ENCODE assay signal across 8 cellular contexts in genomic region chr5:141420855-141421488, GRCh38. TPM values are rescaled to one million over a fixed set of nuclear protein-coding genes. Genes with fewer than 3 reads are reported as not detected.
DNase-seq lines count a peak whose midpoint lies in the region; ATAC-seq and TF ChIP-seq lines count a peak whose summit lies in the region.

TSS of gene PCDHGA11 (plus strand) at chr5:141421051. CDS start at chr5:141421228, 177 bp downstream.

- no peak within 1 kb of the TSS for H3K27ac ChIP-seq in transverse colon

- POLR2A ChIA-PET in AG04449 (lab: Yijun Ruan, JAX) (interaction anchor here (0.7 to 1.8 kb wide), 4 partner anchors 93 to 136 kb away, joined by 3 to 10 read pairs (median 4); no protein-coding TSS in a partner anchor), MCF 10A (lab: Yijun Ruan, JAX) (no interaction called here)

- peaks cover 4% of the 10 kb centered on the region for H3K27me3 ChIP-seq in transverse colon

- H3K27me3 Mint-ChIP-seq in MCF 10A (ENCODE audit: insufficient read depth, unreplicated experiment): no peaks in the 10 kb centered on the region
- H3K27me3 Mint-ChIP-seq in mesothelial cell of epicardium (ENCODE audit: low read depth): no peaks in the 10 kb centered on the region

- 36 to 52% methylated on average over 9 to 42 of the region's 42 CpGs for WGBS in transverse colon (ENCODE audit: low coverage in 1 of 2), 2 donors

- peaks cover 76 to 99% of the 10 kb centered on the region in 2 donors for H3K9me3 ChIP-seq in transverse colon

- H3K27ac Mint-ChIP-seq in MCF 10A (ENCODE audit: low read depth, unreplicated experiment) (no peak within 1 kb of the TSS), mesothelial cell of epicardium (no peak within 1 kb of the TSS)

- CTCF ChIA-PET in AG04449 (lab: Yijun Ruan, JAX) (interaction anchor here (0.9 to 16.4 kb wide), 36 partner anchors 8 to 171 kb away, joined by 3 to 303 read pairs (median 4); partner anchors contain the start of genes PCDHGA10, PCDHGA12, PCDHGA3 and PCDHGB3), MCF 10A (lab: Yijun Ruan, JAX) (interaction anchor here (0.5 to 2.6 kb wide), 10 partner anchors 9 to 236 kb away, joined by 3 to 9 read pairs (median 4); partner anchors contain the start of genes PCDHGA12 and PCDHGC3)

- H3K4me3 Mint-ChIP-seq in MCF 10A (ENCODE audit: unreplicated experiment) (no peak within 1 kb of the TSS), mesothelial cell of epicardium (no peak within 1 kb of the TSS)

- TF ChIP-seq EP300 in transverse colon (IDR thresholded peaks at IDR 0.05; ENCODE audit: low read depth): no peak

- peak; percentile 41 for TF ChIP-seq CTCF in AG04449 (IDR thresholded peaks at IDR 0.05; ENCODE audit: insufficient read depth, low read length, missing control alignments)
- peak; percentile 18 for TF ChIP-seq CTCF in MCF 10A (IDR thresholded peaks at IDR 0.05; ENCODE audit: unreplicated experiment)
- TF ChIP-seq CTCF in transverse colon (IDR thresholded peaks at IDR 0.05): peak in 2 of 5 experiments; percentile 18 to 20
- no peak for TF ChIP-seq CTCF in mesothelial cell of epicardium (IDR thresholded peaks at IDR 0.05; ENCODE audit: unreplicated experiment)

- intact Hi-C loops in MCF 10A (cut with micrococcal nuclease): no loop called here
- intact Hi-C loops in transverse colon (cut with DNase I; ENCODE audit: low total_unique reads): no loop called here

- DNase-seq in AG04449 (ENCODE audit: low read depth, low spot score): no peak
- DNase-seq in NCI-H446 treated with DMSO at 0.1 percent for 48 hours (lab: John Stamatoyannopoulos, UW): peak; percentile 1
- DNase-seq in MCF 10A (ENCODE audit: unreplicated experiment): peak; percentile 33
- peak; percentile 75 for DNase-seq in left kidney (ENCODE audit: low read depth, low spot score)
- DNase-seq in superior temporal gyrus (ENCODE audit: extremely low spot score): peak; percentile 16
- DNase-seq in transverse colon: no peak
- no peak for DNase-seq in mesothelial cell of epicardium (ENCODE audit: low spot score in 2 of 2, unreplicated experiment in 2 of 2)

- no TSS peak for BruUV-seq in MCF 10A (replicated peaks; lab: Mats Ljungman, UMichigan)

- in situ Hi-C loops in transverse colon (cut with MboI; ENCODE audit: low pct_ligation_motif_present in 1 of 4, low pct_unique_long_range_greater_than_20kb in 1 of 4, low sequenced_read_pairs in 3 of 4): no loop called here

- peak; percentile 48 for ATAC-seq in GM19395 (IDR thresholded peaks at IDR 0.05; ENCODE audit: unreplicated experiment)

- H3K4me3 ChIP-seq in AG04449 (ENCODE audit: low read depth, low read length) (peak within 1 kb of the TSS; percentile 57), transverse colon (peak within 1 kb of the TSS in 2 of 4 donors; percentile 2 to 28)

- H3K36me3 Mint-ChIP-seq in MCF 10A (ENCODE audit: insufficient read depth, unreplicated experiment) (no peaks in the 10 kb centered on the region), mesothelial cell of epicardium (peaks cover 80% of the 10 kb centered on the region)

- no peaks in the 10 kb centered on the region for H3K4me1 ChIP-seq in transverse colon

- H3K36me3 ChIP-seq in transverse colon: no peaks in the 10 kb centered on the region

- H3K4me1 Mint-ChIP-seq in MCF 10A (ENCODE audit: insufficient read depth, unreplicated experiment) (no peaks in the 10 kb centered on the region), mesothelial cell of epicardium (no peaks in the 10 kb centered on the region)

- H3K9me3 Mint-ChIP-seq in MCF 10A (ENCODE audit: unreplicated experiment) (peaks cover 29% of the 10 kb centered on the region), mesothelial cell of epicardium (peaks cover 58% of the 10 kb centered on the region)

- TF ChIP-seq POLR2A in transverse colon (IDR thresholded peaks at IDR 0.05): no peak

RNA-seq across cellular contexts. Expression of gene PCDHGA11, which starts in this region (rescaled TPM):
- total RNA-seq in MCF 10A (2022) (0.30 and 0.76 TPM in 2 replicates), transverse colon (1 to 10 TPM; 2.6 to 5.8 (median 4.4) TPM), mesothelial cell of epicardium (5.7 to 6.0 TPM (median 6.0 TPM) in 3 replicates)

Comparison
In these comparisons a context has a peak if more than half of its experiments do, and no peak if none do; other contexts are left out.
1. Peak in DNase-seq in MCF 10A; RNA of the gene not detected or under 1 TPM.
2. DNase-seq: peak in NCI-H446 treated with DMSO at 0.1 percent for 48 hours (single experiment), left kidney (single experiment) and superior temporal gyrus (single experiment); none in AG04449 (single experiment), transverse colon (single experiment) and mesothelial cell of epicardium (0 of 2).